21 cellular contexts compared by ENCODE assay signal in genomic region chr5:91699429-91699828, GRCh38.
DNase-seq lines count a peak whose midpoint lies in the region; ATAC-seq and TF ChIP-seq lines count a peak whose summit lies in the region.
"Had no signal": no experiment of that assay in that cellular context is flagged by ENCODE, and none has a peak within 500 bp of the region (broad histone marks: within the 10 kb centered on the region; RNA-seq: fewer than 3 reads in every experiment).

No MANE protein-coding gene starts in this region.

- TF ChIP-seq EP300 in SK-N-SH (IDR thresholded peaks at IDR 0.05; ENCODE audit: borderline replicate concordance in 1 of 2, low read depth in 1 of 2, low read length in 1 of 2) = no peak

- no peak for ATAC-seq in activated CD4-positive, CD25-positive, alpha-beta regulatory T cell treated with anti-CD3 and anti-CD28 coated beads, Interleukin-2, amount 50 U/mL, for 24 hours
- ATAC-seq: GM12878 had no signal

- no peaks in the 10 kb centered on the region for H3K79me2 ChIP-seq in SK-N-SH (ENCODE audit: insufficient read depth)

- H3K4me3 ChIP-seq in SK-N-SH (ENCODE audit: low read depth in 2 of 2, low read length in 1 of 2) (no peak overlapping the region), WERI-Rb-1 (ENCODE audit: low read depth, low read length) (no peak overlapping the region)
- H3K4me3 ChIP-seq: BLaER1, GM12878 had no signal

- no peak overlapping the region for H3K4me2 ChIP-seq in SK-N-SH
- H3K4me2 ChIP-seq: BLaER1 had no signal

- WGBS in SK-N-SH (ENCODE audit: low lambda C conversion rate) = 67% methylated on average over 3 of the region's 3 CpGs

- POLR2A ChIA-PET in SK-N-SH (lab: Yijun Ruan, JAX) = no interaction called here

- no peak for TF ChIP-seq CTCF in SK-N-SH (IDR thresholded peaks at IDR 0.05)
- TF ChIP-seq CTCF in WERI-Rb-1 (IDR thresholded peaks at IDR 0.05; ENCODE audit: low read depth, low read length) = no peak

- H3K9ac ChIP-seq in SK-N-SH = no peak overlapping the region
- H3K9ac ChIP-seq: BLaER1 had no signal

- H3K9me2 ChIP-seq in SK-N-SH = no peaks in the 10 kb centered on the region

- H3K27me3 ChIP-seq in SK-N-SH (ENCODE audit: insufficient read depth) (no peaks in the 10 kb centered on the region), WERI-Rb-1 (ENCODE audit: insufficient read depth, low read depth, severe bottlenecking) (no peaks in the 10 kb centered on the region)
- H3K27me3 ChIP-seq: BE2C, BLaER1 had no signal

- no peaks in the 10 kb centered on the region for H3K4me1 ChIP-seq in SK-N-SH (ENCODE audit: control insufficient read depth in 1 of 2, insufficient read depth in 2 of 2, low read depth in 1 of 2, low read length in 1 of 2)
- H3K4me1 ChIP-seq: BE2C, BLaER1 had no signal

- no peak overlapping the region for H2AFZ ChIP-seq in SK-N-SH (ENCODE audit: low read depth)

- CTCF ChIA-PET in SK-N-SH (lab: Yijun Ruan, JAX) = no interaction called here

- H4K20me1 ChIP-seq in SK-N-SH (ENCODE audit: insufficient read depth) = no peaks in the 10 kb centered on the region
- H4K20me1 ChIP-seq: BLaER1 had no signal

- no peak for TF ChIP-seq RAD21 in SK-N-SH (IDR thresholded peaks at IDR 0.05; ENCODE audit: low read length)

- H3K27ac ChIP-seq in SK-N-SH (ENCODE audit: low read depth in 2 of 2, low read length in 1 of 2) (peak overlapping the region in 1 of 2 experiments; percentile 53; a peak in 1 of 4 replicates), WERI-Rb-1 (peak overlapping the region; percentile 69; the same call in 1 of the 2 replicates)
- H3K27ac ChIP-seq: BLaER1 had no signal

- no peaks in the 10 kb centered on the region for H3F3A ChIP-seq in SK-N-SH (replicated peaks; ENCODE audit: insufficient read depth)

- H3K36me3 ChIP-seq in SK-N-SH (replicated peaks in 1 of 2; ENCODE audit: control insufficient read depth in 1 of 2, insufficient read depth in 2 of 2, low read length in 1 of 2) (no peaks in the 10 kb centered on the region), WERI-Rb-1 (no peaks in the 10 kb centered on the region)
- H3K36me3 ChIP-seq: BE2C, BLaER1 had no signal

- DNase-seq in SK-N-SH (no peak), WERI-Rb-1 (no peak), NCI-H2196 treated with DMSO at 0.1 percent for 48 hours (lab: John Stamatoyannopoulos, UW; ENCODE audit: unreplicated experiment) (no peak), NCI-H1436 treated with DMSO at 0.1 percent for 48 hours (lab: John Stamatoyannopoulos, UW) (no peak)
- DNase-seq: 8988T; ACHN; BE2C; C1 segment of cervical spinal cord; CD4-positive, CD25-positive, alpha-beta regulatory T cell; CD8-positive, alpha-beta memory T cell; COR-L47; DMS 273 treated with DMSO at 0.1 percent for 48 hours; DMS153; DMS53; DMS79; DND-41; EL; GDM1 had no signal

- no peaks in the 10 kb centered on the region; the same call in 1 of the 2 replicates for H3K9me3 ChIP-seq in SK-N-SH
- peaks cover 12% of the 10 kb centered on the region for H3K9me3 ChIP-seq in WERI-Rb-1 (ENCODE audit: severe bottlenecking)
- H3K9me3 ChIP-seq: BE2C, BLaER1 had no signal

TF ChIP-seq in SK-N-SH, 30 proteins besides CTCF, POLR2A, EP300 and RAD21:
- no peak for TF ChIP-seq ELF1 (IDR thresholded peaks at IDR 0.05)
- TF ChIP-seq RXRA (IDR thresholded peaks at IDR 0.05; ENCODE audit: borderline replicate concordance, low read depth) = no peak
- TF ChIP-seq, protein P1, sequence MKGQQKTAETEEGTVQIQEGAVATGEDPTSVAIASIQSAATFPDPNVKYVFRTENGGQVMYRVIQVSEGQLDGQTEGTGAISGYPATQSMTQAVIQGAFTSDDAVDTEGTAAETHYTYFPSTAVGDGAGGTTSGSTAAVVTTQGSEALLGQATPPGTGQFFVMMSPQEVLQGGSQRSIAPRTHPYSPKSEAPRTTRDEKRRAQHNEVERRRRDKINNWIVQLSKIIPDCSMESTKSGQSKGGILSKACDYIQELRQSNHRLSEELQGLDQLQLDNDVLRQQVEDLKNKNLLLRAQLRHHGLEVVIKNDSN (IDR thresholded peaks at IDR 0.05; ENCODE audit: borderline replicate concordance, low read depth) = no peak
- no peak for TF ChIP-seq FOSL2 (IDR thresholded peaks at IDR 0.05; ENCODE audit: borderline replicate concordance, low read depth)
- TF ChIP-seq TCF12 (IDR thresholded peaks at IDR 0.05) = peak; percentile 55
- TF ChIP-seq REST (IDR thresholded peaks at IDR 0.05; ENCODE audit: low read depth, low read length) = no peak
- no peak for TF ChIP-seq MEF2A (IDR thresholded peaks at IDR 0.05; ENCODE audit: borderline replicate concordance, low read depth)
- TF ChIP-seq EZH2phosphoT487 (IDR thresholded peaks at IDR 0.05; ENCODE audit: borderline replicate concordance, low read depth) = no peak
- TF ChIP-seq, protein P2, sequence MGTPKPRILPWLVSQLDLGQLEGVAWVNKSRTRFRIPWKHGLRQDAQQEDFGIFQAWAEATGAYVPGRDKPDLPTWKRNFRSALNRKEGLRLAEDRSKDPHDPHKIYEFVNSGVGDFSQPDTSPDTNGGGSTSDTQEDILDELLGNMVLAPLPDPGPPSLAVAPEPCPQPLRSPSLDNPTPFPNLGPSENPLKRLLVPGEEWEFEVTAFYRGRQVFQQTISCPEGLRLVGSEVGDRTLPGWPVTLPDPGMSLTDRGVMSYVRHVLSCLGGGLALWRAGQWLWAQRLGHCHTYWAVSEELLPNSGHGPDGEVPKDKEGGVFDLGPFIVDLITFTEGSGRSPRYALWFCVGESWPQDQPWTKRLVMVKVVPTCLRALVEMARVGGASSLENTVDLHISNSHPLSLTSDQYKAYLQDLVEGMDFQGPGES (IDR thresholded peaks at IDR 0.05; ENCODE audit: low read depth, low read length) = no peak
- peak; percentile 24; the same call in 1 of the 2 replicates for TF ChIP-seq PBX3 (IDR thresholded peaks at IDR 0.05)
- no peak for TF ChIP-seq SIN3A (IDR thresholded peaks at IDR 0.05; ENCODE audit: borderline replicate concordance, low read depth, low read length)
- no peak for TF ChIP-seq POLR2AphosphoS5 (IDR thresholded peaks at IDR 0.05; ENCODE audit: low read depth, low read length)
- TF ChIP-seq NRF1 (IDR thresholded peaks at IDR 0.05; ENCODE audit: low read depth, low read length) = no peak
- TF ChIP-seq MXI1 (IDR thresholded peaks at IDR 0.05; ENCODE audit: low read depth, low read length) = no peak
- no peak for TF ChIP-seq RCOR1 (IDR thresholded peaks at IDR 0.05; ENCODE audit: low read length)
